In genomic region chr16:57534881-57535658, GRCh38 we compare ENCODE assay signal across 8 cellular contexts. TPM values are rescaled to one million over a fixed set of nuclear protein-coding genes. Genes with fewer than 3 reads are reported as not detected.
DNase-seq lines count a peak whose midpoint lies in the region; ATAC-seq and TF ChIP-seq lines count a peak whose summit lies in the region.

No MANE protein-coding gene starts in this region.

- no peaks in the 10 kb centered on the region for H3K9me2 ChIP-seq in PC-3 (replicated peaks; ENCODE audit: low read length)

- DNase-seq in CD8-positive, alpha-beta T cell, result peak in 1 of 7 experiments; percentile 51
- no peak for DNase-seq in PC-3
- DNase-seq in epithelial cell of esophagus (ENCODE audit: low read depth), result no peak
- DNase-seq in ovary, result peak; percentile 46 to 77 (median 68)

- BruUV-seq in PC-3 (replicated peaks; lab: Mats Ljungman, UMichigan), result TSS peak; percentile 57

- H3K4me1 ChIP-seq in CD8-positive, alpha-beta T cell (ENCODE audit: insufficient read depth, low read length), result peaks cover 88% of the 10 kb centered on the region
- peaks cover 6% of the 10 kb centered on the region for H3K4me1 ChIP-seq in PC-3 (ENCODE audit: insufficient read depth, low read length)
- H3K4me1 ChIP-seq in ovary (ENCODE audit: insufficient read depth), result peaks cover 9% of the 10 kb centered on the region

- H3K36me3 ChIP-seq in CD8-positive, alpha-beta T cell (ENCODE audit: insufficient read depth, low read length), result no peaks in the 10 kb centered on the region
- H3K36me3 ChIP-seq in PC-3 (ENCODE audit: low read depth, low read length) (no peaks in the 10 kb centered on the region), ovary (no peaks in the 10 kb centered on the region)

- POLR2A ChIA-PET in CD8-positive, alpha-beta T cell (lab: Charles Lee), result interaction anchor here (0.6 to 1.1 kb wide), 2 partner anchors 49 to 53 kb away, joined by 3 read pairs; partner anchors contain the start of gene DOK4
- POLR2A ChIA-PET in PC-3 (lab: Charles Lee; ENCODE audit: unreplicated experiment), result no interaction called here

- H3K4me1 Mint-ChIP-seq in CD8-positive, alpha-beta T cell (ENCODE audit: low read depth), result peaks cover 77% of the 10 kb centered on the region

- intact Hi-C loops in CD8-positive, alpha-beta T cell (cut with DNase I, micrococcal nuclease), result loop anchor here (1.0 to 5.0 kb wide), 3 partner anchors 202 to 348 kb away; partner anchors contain the start of genes ARL2BP (in 1 of the 2), KATNB1 (in 1 of the 2), PSME3IP1 (in 1 of the 2) and RSPRY1 (in 1 of the 2)
- intact Hi-C loops in PC-3 (cut with micrococcal nuclease) (no loop called here), ovary (cut with DNase I) (no loop called here)

- 32 to 40% (median 36%) methylated on average over 13 of the region's 13 CpGs for WGBS in ovary, 3 donors

- no peak for ATAC-seq in CD8-positive, alpha-beta T cell
- ATAC-seq in PC-3 (no peak), HG03108 (IDR thresholded peaks at IDR 0.05; ENCODE audit: unreplicated experiment) (no peak), GM21423 (IDR thresholded peaks at IDR 0.05; ENCODE audit: unreplicated experiment) (no peak), GM21526 (IDR thresholded peaks at IDR 0.05; ENCODE audit: low FRiP score, unreplicated experiment) (no peak), GM18868 (IDR thresholded peaks at IDR 0.05; ENCODE audit: unreplicated experiment) (no peak)

- H3K79me2 ChIP-seq in PC-3 (ENCODE audit: low read length), result no peaks in the 10 kb centered on the region

- no peaks in the 10 kb centered on the region for H3F3A ChIP-seq in PC-3 (ENCODE audit: low read length, unreplicated experiment)

- no peaks in the 10 kb centered on the region for H3K27me3 ChIP-seq in CD8-positive, alpha-beta T cell (ENCODE audit: insufficient read depth, low read length)
- H3K27me3 ChIP-seq in PC-3 (ENCODE audit: low read length) (no peaks in the 10 kb centered on the region), ovary (no peaks in the 10 kb centered on the region)

- TF ChIP-seq CTCF in CD8-positive, alpha-beta T cell (IDR thresholded peaks at IDR 0.05), result no peak
- TF ChIP-seq CTCF in PC-3 (conservative IDR thresholded peaks at IDR 0.05; ENCODE audit: low read depth, low read length), result no peak
- no peak for TF ChIP-seq CTCF in epithelial cell of esophagus (IDR thresholded peaks at IDR 0.05; ENCODE audit: insufficient read depth, low read depth, low read length, missing control alignments)
- TF ChIP-seq CTCF in ovary (IDR thresholded peaks at IDR 0.05), result no peak

- H3K4me3 ChIP-seq in CD8-positive, alpha-beta T cell (ENCODE audit: low read depth, low read length), result no peak overlapping the region
- H3K4me3 ChIP-seq in PC-3 (ENCODE audit: low read length) (peak overlapping the region; percentile 85), epithelial cell of esophagus (ENCODE audit: low read length) (peak overlapping the region; percentile 55), ovary (peak overlapping the region; percentile 67)

- TF ChIP-seq EP300 in ovary (IDR thresholded peaks at IDR 0.05), result no peak

- H3K4me3 Mint-ChIP-seq in CD8-positive, alpha-beta T cell, result peak overlapping the region; percentile 81

- H3K9me3 Mint-ChIP-seq in CD8-positive, alpha-beta T cell, result no peaks in the 10 kb centered on the region

- H3K27ac ChIP-seq in CD8-positive, alpha-beta T cell (ENCODE audit: low read depth, low read length), result peak overlapping the region; percentile 56
- H3K27ac ChIP-seq in PC-3 (ENCODE audit: low read length), result no peak overlapping the region
- peak overlapping the region; percentile 42 to 80 for H3K27ac ChIP-seq in ovary

- no peak overlapping the region for H2AFZ ChIP-seq in PC-3 (ENCODE audit: low read length)

- H3K36me3 Mint-ChIP-seq in CD8-positive, alpha-beta T cell, result no peaks in the 10 kb centered on the region

- CTCF ChIA-PET in CD8-positive, alpha-beta T cell (lab: Charles Lee), result interaction anchor here (0.8 to 5.1 kb wide), 4 partner anchors 15 to 118 kb away, joined by 3 to 43 read pairs (median 5); partner anchors contain the start of gene POLR2C
- CTCF ChIA-PET in PC-3 (lab: Charles Lee), result no interaction called here

- no peak for TF ChIP-seq POLR2A in ovary (IDR thresholded peaks at IDR 0.05)

- H3K9me3 ChIP-seq in CD8-positive, alpha-beta T cell (ENCODE audit: low read length), result no peaks in the 10 kb centered on the region
- H3K9me3 ChIP-seq in PC-3 (ENCODE audit: low read length), result no peaks in the 10 kb centered on the region
- H3K9me3 ChIP-seq in ovary, result no peaks in the 10 kb centered on the region

- H3K27me3 Mint-ChIP-seq in CD8-positive, alpha-beta T cell (ENCODE audit: low read depth), result no peaks in the 10 kb centered on the region

- no peaks in the 10 kb centered on the region for H4K20me1 ChIP-seq in PC-3 (ENCODE audit: low read length)

- peak overlapping the region; percentile 65 for H3K9ac ChIP-seq in PC-3 (ENCODE audit: low read length)

- peak overlapping the region; percentile 87 for H3K4me2 ChIP-seq in PC-3 (ENCODE audit: low read length)

- H3K27ac Mint-ChIP-seq in CD8-positive, alpha-beta T cell, result peak overlapping the region; percentile 96

RNA-seq across cellular contexts. Expression of gene CCDC102A, which starts 1.3 kb away (rescaled TPM):
- 1 to 10 TPM; 2.1 to 3.1 TPM for total RNA-seq in CD8-positive, alpha-beta T cell
- total RNA-seq in PC-3 (2014; rRNA removed), result 12.7 and 13.9 TPM in 2 replicates
- total RNA-seq in ovary, result 10 to 100 TPM; 11.9 to 22.4 (median 15.6) TPM
- polyA plus RNA-seq in ovary, result 10 to 100 TPM in 1 of 2 donors, 1 to 10 TPM in 1; 5.9 to 10.2 TPM

RNA-seq across cellular contexts. Expression of gene ADGRG5, which starts 7.4 kb away (rescaled TPM):
- 1 to 10 TPM; 1.1 to 2.0 TPM for total RNA-seq in CD8-positive, alpha-beta T cell
- total RNA-seq in PC-3 (2014; rRNA removed) (not detected in 2 replicates), ovary (under 1 TPM; 0.12 to 0.43 (median 0.27) TPM)
- under 1 TPM in 1 of 2 donors, not detected in 1; 0.15 TPM for polyA plus RNA-seq in ovary

RNA-seq across cellular contexts. Expression of gene DOK4, which starts 48.8 kb away (rescaled TPM):
- total RNA-seq in CD8-positive, alpha-beta T cell, result 1 to 10 TPM; 1.7 to 1.9 TPM
- total RNA-seq in PC-3 (2014; rRNA removed) (4.1 and 4.9 TPM in 2 replicates), ovary (10 to 100 TPM; 14.0 to 34.7 (median 29.2) TPM)
- 10 to 100 TPM in 1 of 2 donors, 1 to 10 TPM in 1; 9.9 to 26.7 TPM for polyA plus RNA-seq in ovary

Comparison
In these comparisons a context has a peak if more than half of its experiments do, and no peak if none do; other contexts are left out.
1. DNase-seq: peak in ovary (5 of 5); none in PC-3 (single experiment) and epithelial cell of esophagus (single experiment).
2. intact Hi-C loops: an anchor here in CD8-positive, alpha-beta T cell (1.0 to 5.0 kb wide); none called in PC-3 and ovary.